ENCODE assay signal across 30 cellular contexts in the genomic region with DNA sequence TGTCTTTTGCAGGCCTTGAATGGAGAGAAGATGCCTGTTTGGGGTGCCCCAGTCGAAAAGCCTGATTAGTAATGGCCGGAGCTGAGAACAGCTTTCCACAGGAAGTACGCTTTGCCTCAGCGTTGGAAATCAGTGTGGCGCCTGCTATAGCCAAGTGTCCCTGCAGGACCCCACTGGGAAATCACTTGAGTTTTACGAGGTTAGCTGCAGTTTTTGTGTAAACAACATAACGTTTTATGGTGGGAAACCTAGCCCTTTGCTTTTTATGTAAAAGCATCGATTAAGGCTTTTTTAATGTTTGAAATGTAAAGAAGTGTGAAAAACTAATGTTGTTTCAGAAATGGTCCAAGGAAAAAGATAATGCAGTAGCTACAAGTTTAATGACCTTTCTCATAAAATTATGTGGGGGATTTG.
DNase-seq lines count a peak whose midpoint lies in the region; ATAC-seq, FAIRE-seq and TF ChIP-seq lines count a peak whose summit lies in the region.
"Had no signal": no experiment of that assay in that cellular context is flagged by ENCODE, and none has a peak within 500 bp of the region (broad histone marks: within the 10 kb centered on the region; RNA-seq: fewer than 3 reads in every experiment).

No MANE protein-coding gene starts in this region.

- no peaks in the 10 kb centered on the region for H3K36me3 Mint-ChIP-seq in osteocyte (ENCODE audit: unreplicated experiment)
- H3K36me3 Mint-ChIP-seq: activated naive CD8-positive, alpha-beta T cell treated with anti-CD3 and anti-CD28 coated beads for 36 hours; CD8-positive, alpha-beta memory T cell; T-cell had no signal

- DNase-seq in NCI-H82 (lab: John Stamatoyannopoulos, UW): peak; percentile 14
- no peak for DNase-seq in NCI-H82 treated with DMSO at 0.1 percent for 48 hours (lab: John Stamatoyannopoulos, UW; ENCODE audit: unreplicated experiment)
- no peak for DNase-seq in SK-N-MC (ENCODE audit: low read depth, low spot score)
- peak; percentile 21 for DNase-seq in osteocyte (ENCODE audit: extremely low spot score, unreplicated experiment)
- DNase-seq in WERI-Rb-1: no peak
- DNase-seq in GM12892 (ENCODE audit: insufficient read length): no peak
- DNase-seq: activated B cell treated with CpG ODN at 0.5 μM for 24 hours; activated CD4-positive, alpha-beta T cell treated with anti-CD3 and anti-CD28 coated beads, Interleukin-2, amount 10 ng/mL, durations not matched to agents 7 days and 5 days; activated effector memory CD4-positive, alpha-beta T cell treated with anti-CD3 and anti-CD28 coated beads, Interleukin-2, amount 50 U/mL, for 16 hours; activated naive CD8-positive, alpha-beta T cell treated with anti-CD3 and anti-CD28 coated beads for 36 hours; activated T-cell treated with anti-CD3 and anti-CD28 coated beads, Interleukin-2, amount 50 U/mL, for 24 hours; anterior cingulate cortex; CD8-positive, alpha-beta memory T cell; DMS 273 treated with DMSO at 0.1 percent for 48 hours; effector CD8-positive, alpha-beta T cell; H7; islet precursor cell; NCI-H446 treated with DMSO at 0.1 percent for 48 hours; stimulated activated CD4-positive, alpha-beta T cell treated with anti-CD3 and anti-CD28 coated beads, Interleukin-4, amount 100 ng/mL, for 1 hour; stomach; T-cell; thyroid gland; uterus had no signal

- FAIRE-seq in GM12892 (lab: Jason Lieb, UNC): no peak
- FAIRE-seq: bronchial epithelial cell, GM12891 had no signal

- H3K36me3 ChIP-seq in HEK293 (ENCODE audit: control insufficient read depth in 2 of 2, insufficient read depth in 1 of 2, low read length in 2 of 2) (no peaks in the 10 kb centered on the region), SK-N-MC (ENCODE audit: insufficient read depth, low read length) (no peaks in the 10 kb centered on the region), WERI-Rb-1 (no peaks in the 10 kb centered on the region)
- H3K36me3 ChIP-seq: prostate gland, stomach, thyroid gland, uterus had no signal

- H3K4me3 Mint-ChIP-seq in osteocyte (ENCODE audit: unreplicated experiment): no peak overlapping the region
- H3K4me3 Mint-ChIP-seq: activated B cell treated with CpG ODN at 0.5 μM for 24 hours; activated CD4-positive, alpha-beta T cell treated with anti-CD3 and anti-CD28 coated beads, Interleukin-2, amount 10 ng/mL, durations not matched to agents 7 days and 5 days; activated naive CD8-positive, alpha-beta T cell treated with anti-CD3 and anti-CD28 coated beads for 36 hours; activated T-cell treated with anti-CD3 and anti-CD28 coated beads, Interleukin-2, amount 50 U/mL, for 24 hours; CD8-positive, alpha-beta memory T cell; T-cell had no signal

- TF ChIP-seq CTCF in HEK293 (tag by site-specific recombination; IDR thresholded peaks at IDR 0.05) (no peak), osteocyte (IDR thresholded peaks at IDR 0.05) (no peak), WERI-Rb-1 (IDR thresholded peaks at IDR 0.05; ENCODE audit: low read depth, low read length) (no peak)

- POLR2A ChIA-PET in HEK293 (lab: Yijun Ruan, JAX): no interaction called here

- H3K4me3 ChIP-seq in HEK293 (ENCODE audit: low read depth, low read length) (no peak overlapping the region), SK-N-MC (peak overlapping the region; percentile 62), WERI-Rb-1 (ENCODE audit: low read depth, low read length) (no peak overlapping the region)
- H3K4me3 ChIP-seq: prostate gland, stomach, thyroid gland, uterus had no signal

- no peak for TF ChIP-seq POLR2A in GM12892 (IDR thresholded peaks at IDR 0.05; ENCODE audit: low read depth, low read length)

- CTCF ChIA-PET in HEK293 (lab: Yijun Ruan, JAX): interaction anchor here (0.6 to 1.2 kb wide), 5 partner anchors 272 to 924 kb away, joined by 3 to 4 read pairs (median 3); no protein-coding TSS in a partner anchor

- H3K27ac ChIP-seq in HEK293 (ENCODE audit: extremely low read depth, low read depth, low read length) (peak overlapping the region; percentile 73), SK-N-MC (0 out of 2 replicates have a peak overlapping the region, but pooled peaks have one; percentile 35), WERI-Rb-1 (no peak overlapping the region)
- H3K27ac ChIP-seq: epithelial cell of prostate, prostate gland, stomach, thyroid gland, uterus had no signal

- no peaks in the 10 kb centered on the region for H3K4me1 Mint-ChIP-seq in osteocyte (ENCODE audit: unreplicated experiment)
- H3K4me1 Mint-ChIP-seq: activated B cell treated with CpG ODN at 0.5 μM for 24 hours; activated CD4-positive, alpha-beta T cell treated with anti-CD3 and anti-CD28 coated beads, Interleukin-2, amount 10 ng/mL, durations not matched to agents 7 days and 5 days; activated naive CD8-positive, alpha-beta T cell treated with anti-CD3 and anti-CD28 coated beads for 36 hours; CD8-positive, alpha-beta memory T cell; T-cell had no signal

- no peaks in the 10 kb centered on the region for H3K9me3 Mint-ChIP-seq in osteocyte (ENCODE audit: unreplicated experiment)
- H3K9me3 Mint-ChIP-seq: activated B cell treated with CpG ODN at 0.5 μM for 24 hours; activated CD4-positive, alpha-beta T cell treated with anti-CD3 and anti-CD28 coated beads, Interleukin-2, amount 10 ng/mL, durations not matched to agents 7 days and 5 days; activated naive CD8-positive, alpha-beta T cell treated with anti-CD3 and anti-CD28 coated beads for 36 hours; activated T-cell treated with anti-CD3 and anti-CD28 coated beads, Interleukin-2, amount 50 U/mL, for 24 hours; CD8-positive, alpha-beta memory T cell; T-cell had no signal

- no peak overlapping the region for H3K27ac Mint-ChIP-seq in osteocyte (ENCODE audit: unreplicated experiment)
- H3K27ac Mint-ChIP-seq: activated B cell treated with CpG ODN at 0.5 μM for 24 hours; activated CD4-positive, alpha-beta T cell treated with anti-CD3 and anti-CD28 coated beads, Interleukin-2, amount 10 ng/mL, durations not matched to agents 7 days and 5 days; activated naive CD8-positive, alpha-beta T cell treated with anti-CD3 and anti-CD28 coated beads for 36 hours; activated T-cell treated with anti-CD3 and anti-CD28 coated beads, Interleukin-2, amount 50 U/mL, for 24 hours; CD8-positive, alpha-beta memory T cell; T-cell had no signal

- no peaks in the 10 kb centered on the region for H3K27me3 Mint-ChIP-seq in osteocyte (ENCODE audit: unreplicated experiment)

- H3K9ac ChIP-seq in SK-N-MC (ENCODE audit: insufficient read length): peak overlapping the region; percentile 42

- H3K9me3 ChIP-seq in HEK293 (ENCODE audit: control insufficient read depth, insufficient read depth, low read depth, low read length): no peaks in the 10 kb centered on the region
- H3K9me3 ChIP-seq in SK-N-MC (ENCODE audit: low read depth, low read length): no peaks in the 10 kb centered on the region
- no peaks in the 10 kb centered on the region for H3K9me3 ChIP-seq in WERI-Rb-1 (ENCODE audit: severe bottlenecking)
- H3K9me3 ChIP-seq: prostate gland, stomach, thyroid gland, uterus had no signal

- peaks cover 31% of the 10 kb centered on the region for H3K4me1 ChIP-seq in HEK293 (ENCODE audit: control insufficient read depth, insufficient read depth, low read length)
- H3K4me1 ChIP-seq: prostate gland, stomach, thyroid gland, uterus had no signal

- ATAC-seq in HG03378 (IDR thresholded peaks at IDR 0.05; ENCODE audit: unreplicated experiment): no peak
- ATAC-seq: sciatic nerve, T-cell had no signal

- peaks cover 55% of the 10 kb centered on the region for H3K27me3 ChIP-seq in WERI-Rb-1 (ENCODE audit: insufficient read depth, low read depth, severe bottlenecking)
- H3K27me3 ChIP-seq: stomach, thyroid gland, uterus had no signal

TF ChIP-seq in HEK293, 187 proteins besides CTCF, POLR2A, EP300 and RAD21 (continues in another document):
- TF ChIP-seq ZNF664 (tag by site-specific recombination; IDR thresholded peaks at IDR 0.05) (peak; percentile 75), ZNF76 (tag by site-specific recombination; IDR thresholded peaks at IDR 0.05; ENCODE audit: borderline replicate concordance, low read depth) (peak; percentile 28; the same call in 1 of the 2 replicates), ZNF324 (tag by site-specific recombination; IDR thresholded peaks at IDR 0.05) (no peak), GLIS2 (tag by site-specific recombination; IDR thresholded peaks at IDR 0.05) (peak; percentile 66), GLIS1 (tag by site-specific recombination; IDR thresholded peaks at IDR 0.05) (peak; percentile 91), ZXDB (tag by site-specific recombination; IDR thresholded peaks at IDR 0.05) (peak; percentile 91), HIC1 (tag by site-specific recombination; IDR thresholded peaks at IDR 0.05) (peak; percentile 88), ZNF473 (tag by site-specific recombination; IDR thresholded peaks at IDR 0.05) (no peak), ZNF610 (tag by site-specific recombination; IDR thresholded peaks at IDR 0.05; ENCODE audit: borderline replicate concordance) (peak; percentile 66; the same call in 1 of the 2 replicates), ZSCAN23 (tag by site-specific recombination; IDR thresholded peaks at IDR 0.05) (peak; percentile 71; the same call in 1 of the 2 replicates)
- TF ChIP-seq, protein P1, sequence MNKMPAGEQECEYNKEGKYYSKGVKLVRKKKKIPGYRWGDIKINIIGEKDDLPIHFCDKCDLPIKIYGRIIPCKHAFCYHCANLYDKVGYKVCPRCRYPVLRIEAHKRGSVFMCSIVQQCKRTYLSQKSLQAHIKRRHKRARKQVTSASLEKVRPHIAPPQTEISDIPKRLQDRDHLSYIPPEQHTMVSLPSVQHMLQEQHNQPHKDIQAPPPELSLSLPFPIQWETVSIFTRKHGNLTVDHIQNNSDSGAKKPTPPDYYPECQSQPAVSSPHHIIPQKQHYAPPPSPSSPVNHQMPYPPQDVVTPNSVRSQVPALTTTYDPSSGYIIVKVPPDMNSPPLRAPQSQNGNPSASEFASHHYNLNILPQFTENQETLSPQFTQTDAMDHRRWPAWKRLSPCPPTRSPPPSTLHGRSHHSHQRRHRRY (tag by site-specific recombination; IDR thresholded peaks at IDR 0.05): 0 out of 2 replicates have a peak, but pooled peaks have one; percentile 26

Comparison
In these comparisons a context has a peak if more than half of its experiments do, and no peak if none do; other contexts are left out.
1. DNase-seq: peak in NCI-H82 (single experiment) and osteocyte (single experiment); none in NCI-H82 treated with DMSO at 0.1 percent for 48 hours (single experiment), SK-N-MC (single experiment), WERI-Rb-1 (single experiment) and GM12892 (single experiment).